In genomic region chr16:88309905-88310259, GRCh38 we compare ENCODE assay signal across 15 cellular contexts.
DNase-seq lines count a peak whose midpoint lies in the region; ATAC-seq and TF ChIP-seq lines count a peak whose summit lies in the region.
"Had no signal": no experiment of that assay in that cellular context is flagged by ENCODE, and none has a peak within 500 bp of the region (broad histone marks: within the 10 kb centered on the region; RNA-seq: fewer than 3 reads in every experiment).

No MANE protein-coding gene starts in this region.

- H3K79me1 ChIP-seq in H9 (ENCODE audit: insufficient read depth, low read depth, low read length, poor library complexity, severe bottlenecking), result no peaks in the 10 kb centered on the region

- no peak overlapping the region for H4K8ac ChIP-seq in H9 (replicated peaks; ENCODE audit: insufficient read length, low read depth, low read length)

- H3K79me2 ChIP-seq in H9 (ENCODE audit: insufficient read depth, low read length), result no peaks in the 10 kb centered on the region

- no peak overlapping the region for H3K56ac ChIP-seq in H9 (ENCODE audit: insufficient read length, low read depth, low read length)

- H4K20me1 ChIP-seq in H9 (ENCODE audit: control insufficient read depth, insufficient read depth, insufficient read length), result no peaks in the 10 kb centered on the region
- H4K20me1 ChIP-seq: BLaER1 had no signal

- H3K27ac ChIP-seq in H9 (ENCODE audit: insufficient read length, low read depth, low read length), result no peak overlapping the region
- no peak overlapping the region for H3K27ac ChIP-seq in WERI-Rb-1
- H3K27ac ChIP-seq: BLaER1, heart left ventricle had no signal

- ATAC-seq in HG02852 (IDR thresholded peaks at IDR 0.05; ENCODE audit: unreplicated experiment), result no peak
- ATAC-seq in GM19328 (IDR thresholded peaks at IDR 0.05; ENCODE audit: unreplicated experiment), result no peak

- no peak overlapping the region for H3K4me3 ChIP-seq in BE2C (ENCODE audit: low read depth, low read length)
- H3K4me3 ChIP-seq in WERI-Rb-1 (ENCODE audit: low read depth, low read length), result no peak overlapping the region
- H3K4me3 ChIP-seq in MG63, result no peak overlapping the region
- H3K4me3 ChIP-seq: BLaER1, heart left ventricle had no signal

- H3K36me3 ChIP-seq in BE2C, result no peaks in the 10 kb centered on the region
- H3K36me3 ChIP-seq in WERI-Rb-1, result no peaks in the 10 kb centered on the region
- no peaks in the 10 kb centered on the region for H3K36me3 ChIP-seq in MG63
- H3K36me3 ChIP-seq: BLaER1, heart left ventricle had no signal

- no peak overlapping the region for H3K4me2 ChIP-seq in H9 (ENCODE audit: insufficient read depth, insufficient read length, low read length)
- H3K4me2 ChIP-seq: BLaER1 had no signal

- WGBS in H9 (ENCODE audit: extremely low coverage, insufficient read length, low lambda C conversion rate), result no CpG with 5 or more reads among the region's 3 CpGs

- H3K4ac ChIP-seq in H9 (ENCODE audit: low read depth, low read length), result no peak overlapping the region

- no peak overlapping the region for H4K5ac ChIP-seq in H9 (ENCODE audit: insufficient read length, low read depth, low read length)

- H2BK120ac ChIP-seq in H9 (ENCODE audit: low read depth, low read length, poor library complexity, severe bottlenecking), result no peak overlapping the region

- H3K4me3 Mint-ChIP-seq in H9, result no peak overlapping the region
- H3K4me3 Mint-ChIP-seq: stimulated activated naive CD8-positive, alpha-beta T cell treated with anti-CD3 and anti-CD28 coated beads, Interleukin-15, Interleukin-2, amounts not matched to agents 100 ng/mL and 50 ng/mL, for 24 hours had no signal

- H3K18ac ChIP-seq in H9 (ENCODE audit: insufficient read length, low read depth, low read length), result no peak overlapping the region

- no peak overlapping the region for H3K23ac ChIP-seq in H9 (ENCODE audit: insufficient read length, low read depth, low read length)

- TF ChIP-seq CTCF in BE2C (IDR thresholded peaks at IDR 0.05; ENCODE audit: low read depth, low read length) (peak; percentile 42), H9 (conservative IDR thresholded peaks at IDR 0.05) (peak; percentile 53), WERI-Rb-1 (IDR thresholded peaks at IDR 0.05; ENCODE audit: low read depth, low read length) (peak; percentile 38)

- no peak overlapping the region for H2BK15ac ChIP-seq in H9 (ENCODE audit: low read depth, low read length)

- no peaks in the 10 kb centered on the region for H3K23me2 ChIP-seq in H9 (ENCODE audit: insufficient read length, low read depth, low read length, poor library complexity, severe bottlenecking)

- H2AFZ ChIP-seq in H9 (ENCODE audit: low read length), result no peak overlapping the region

- H4K91ac ChIP-seq in H9 (ENCODE audit: insufficient read length, low read depth, low read length), result no peak overlapping the region

- H3K36me3 Mint-ChIP-seq in H9 (ENCODE audit: insufficient read depth in 1 of 3, low read depth in 3 of 3), result peaks cover 0 to 4% (median 3%) of the 10 kb centered on the region in 3 experiments; a peak in 3 of 7 replicates

- no peak overlapping the region for H2AK5ac ChIP-seq in H9 (ENCODE audit: insufficient read length, low read length)

- no peak overlapping the region for H3K9ac ChIP-seq in H9 (ENCODE audit: extremely low read depth, insufficient read length, low read length)
- H3K9ac ChIP-seq: BLaER1 had no signal

- DNase-seq in BE2C, result no peak
- DNase-seq in H9, result no peak
- DNase-seq in WERI-Rb-1, result peak; percentile 31
- peak; percentile 67 for DNase-seq in iPS-NIHi7 (ENCODE audit: extremely low spot score)
- no peak for DNase-seq in NCI-H345 treated with DMSO at 0.1 percent for 48 hours (lab: John Stamatoyannopoulos, UW; ENCODE audit: unreplicated experiment)
- DNase-seq in MG63, result no peak
- DNase-seq: DMS79, NCI-H1436 treated with DMSO at 0.1 percent for 48 hours, NCI-H524 treated with DMSO at 0.1 percent for 48 hours, SIG-M5 had no signal

- H2BK5ac ChIP-seq in H9 (ENCODE audit: insufficient read length, low read length), result no peak overlapping the region

- no peak overlapping the region for H3K14ac ChIP-seq in H9 (ENCODE audit: insufficient read depth, low read length)

- H3K27me3 ChIP-seq in BE2C, result no peaks in the 10 kb centered on the region
- no peaks in the 10 kb centered on the region for H3K27me3 ChIP-seq in H9 (ENCODE audit: insufficient read depth, low read length)
- H3K27me3 ChIP-seq in WERI-Rb-1 (ENCODE audit: insufficient read depth, low read depth, severe bottlenecking), result no peaks in the 10 kb centered on the region
- H3K27me3 ChIP-seq in MG63, result no peaks in the 10 kb centered on the region
- H3K27me3 ChIP-seq: BLaER1, heart left ventricle had no signal

- peaks cover 20% of the 10 kb centered on the region for H3K27me3 Mint-ChIP-seq in H9 (ENCODE audit: low read depth)

- H3K4me1 ChIP-seq in BE2C (no peaks in the 10 kb centered on the region; the same call in 1 of the 2 replicates), H9 (ENCODE audit: insufficient read depth, low read length) (no peaks in the 10 kb centered on the region)
- H3K4me1 ChIP-seq: BLaER1 had no signal

- peak overlapping the region in 1 of 3 experiments; percentile 63; a peak in 1 of 7 replicates for H3K27ac Mint-ChIP-seq in H9
- H3K27ac Mint-ChIP-seq: stimulated activated naive CD8-positive, alpha-beta T cell treated with anti-CD3 and anti-CD28 coated beads, Interleukin-15, Interleukin-2, amounts not matched to agents 100 ng/mL and 50 ng/mL, for 24 hours had no signal

- no peak overlapping the region for H2BK12ac ChIP-seq in H9 (ENCODE audit: insufficient read length, low read depth, low read length)

- 0 out of 4 replicates have a peak, but pooled peaks cover 0 to 4% of the 10 kb centered on the region in 2 experiments for H3K4me1 Mint-ChIP-seq in H9

- H2BK20ac ChIP-seq in H9 (ENCODE audit: low read depth, low read length, poor library complexity, severe bottlenecking), result no peak overlapping the region

- H3K9me3 Mint-ChIP-seq in H9, result peaks cover 32 to 37% of the 10 kb centered on the region in 2 experiments

- H3K9me3 ChIP-seq in BE2C, result no peaks in the 10 kb centered on the region
- H3K9me3 ChIP-seq in H9 (ENCODE audit: control insufficient read depth, low read depth, low read length), result no peaks in the 10 kb centered on the region
- H3K9me3 ChIP-seq in WERI-Rb-1 (ENCODE audit: severe bottlenecking), result no peaks in the 10 kb centered on the region
- no peaks in the 10 kb centered on the region for H3K9me3 ChIP-seq in MG63

- no peak overlapping the region for H3T11ph ChIP-seq in H9 (ENCODE audit: low read length)

Comparison
In these comparisons a context has a peak if more than half of its experiments do, and no peak if none do; other contexts are left out.
1. DNase-seq: peak in WERI-Rb-1 (single experiment) and iPS-NIHi7 (single experiment); none in BE2C (single experiment), H9 (single experiment), NCI-H345 treated with DMSO at 0.1 percent for 48 hours (single experiment) and MG63 (single experiment).
2. Peak in every context shown above with its lines, with median percentiles within 50 percentile points of each other: CTCF ChIP-seq.